10 cellular contexts compared by ENCODE assay signal in the genomic region with DNA sequence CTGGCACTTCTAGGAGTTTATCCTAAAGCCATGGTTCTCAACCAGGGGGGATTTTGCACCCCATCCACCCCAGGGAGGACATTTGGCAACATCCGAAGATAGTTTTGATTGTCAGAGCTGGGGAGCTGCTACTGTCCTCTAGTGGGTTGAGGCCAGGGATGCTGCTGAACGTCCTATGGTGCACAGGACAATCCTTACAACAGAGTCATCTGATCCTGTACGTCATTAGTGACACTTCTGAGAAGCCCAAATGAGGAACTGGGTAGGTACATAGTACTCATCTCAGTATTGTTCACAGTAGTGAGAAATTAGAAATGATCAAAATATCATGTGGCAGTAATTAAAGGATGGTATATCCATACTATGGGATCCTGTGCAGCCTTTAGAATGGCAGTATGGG.
DNase-seq lines count a peak whose midpoint lies in the region; ATAC-seq and TF ChIP-seq lines count a peak whose summit lies in the region.
"Had no signal": no experiment of that assay in that cellular context is flagged by ENCODE, and none has a peak within 500 bp of the region (broad histone marks: within the 10 kb centered on the region; RNA-seq: fewer than 3 reads in every experiment).

No MANE protein-coding gene starts in this region.

- H3K27ac Mint-ChIP-seq in activated T-helper 17 cell treated with anti-CD3 and anti-CD28 coated beads, Interleukin-2, amount 50 U/mL, for 72 hours, result peak overlapping the region; percentile 41
- H3K27ac Mint-ChIP-seq in endothelial cell (ENCODE audit: unreplicated experiment), result no peak overlapping the region

- DNase-seq in endothelial cell (ENCODE audit: low spot score) (no peak), medulla oblongata (ENCODE audit: extremely low spot score) (no peak), prostate gland (ENCODE audit: low spot score) (no peak), cerebellar cortex (ENCODE audit: low spot score) (no peak)
- DNase-seq: IMR-90, SK-N-SH had no signal

- WGBS in prostate gland, result 82% methylated on average over 3 of the region's 3 CpGs

- no peaks in the 10 kb centered on the region for H3K27me3 ChIP-seq in prostate gland (replicated peaks; ENCODE audit: insufficient read depth)

- no peak for TF ChIP-seq POLR2A in prostate gland (IDR thresholded peaks at IDR 0.05)

- TF ChIP-seq CTCF in GM12873 (IDR thresholded peaks at IDR 0.05; ENCODE audit: insufficient read depth, low read depth, low read length, missing control alignments) (peak; percentile 62), endothelial cell (IDR thresholded peaks at IDR 0.05; ENCODE audit: unreplicated experiment) (no peak), prostate gland (IDR thresholded peaks at IDR 0.05) (no peak)

- H3K4me1 Mint-ChIP-seq in activated T-helper 17 cell treated with anti-CD3 and anti-CD28 coated beads, Interleukin-2, amount 50 U/mL, for 72 hours, result peaks cover 34% of the 10 kb centered on the region
- H3K4me1 Mint-ChIP-seq in endothelial cell (ENCODE audit: unreplicated experiment), result no peaks in the 10 kb centered on the region

- H3K4me3 ChIP-seq in prostate gland, result no peak overlapping the region

- intact Hi-C loops in prostate gland (cut with DNase I), result no loop called here

- no peak overlapping the region for H3K4me3 Mint-ChIP-seq in activated T-helper 17 cell treated with anti-CD3 and anti-CD28 coated beads, Interleukin-2, amount 50 U/mL, for 72 hours
- no peak overlapping the region for H3K4me3 Mint-ChIP-seq in endothelial cell (ENCODE audit: unreplicated experiment)

- no peaks in the 10 kb centered on the region for H3K4me1 ChIP-seq in prostate gland (replicated peaks)

- ATAC-seq in GM19452 (IDR thresholded peaks at IDR 0.05; ENCODE audit: unreplicated experiment) (peak; percentile 96), HG03095 (IDR thresholded peaks at IDR 0.05; ENCODE audit: unreplicated experiment) (peak; percentile 89)
- peak; percentile 75 for ATAC-seq in activated T-helper 17 cell treated with anti-CD3 and anti-CD28 coated beads, Interleukin-2, amount 50 U/mL, for 72 hours (replicated peaks)

- no peaks in the 10 kb centered on the region for H3K9me3 ChIP-seq in prostate gland
- H3K9me3 ChIP-seq: SK-N-SH had no signal

- no peaks in the 10 kb centered on the region for H3K36me3 ChIP-seq in prostate gland

- H3K9me3 Mint-ChIP-seq in activated T-helper 17 cell treated with anti-CD3 and anti-CD28 coated beads, Interleukin-2, amount 50 U/mL, for 72 hours, result no peaks in the 10 kb centered on the region
- no peaks in the 10 kb centered on the region for H3K9me3 Mint-ChIP-seq in endothelial cell (ENCODE audit: unreplicated experiment)

- no peaks in the 10 kb centered on the region for H3K27me3 Mint-ChIP-seq in activated T-helper 17 cell treated with anti-CD3 and anti-CD28 coated beads, Interleukin-2, amount 50 U/mL, for 72 hours
- no peaks in the 10 kb centered on the region for H3K27me3 Mint-ChIP-seq in endothelial cell (ENCODE audit: unreplicated experiment)

- H3K27ac ChIP-seq in prostate gland, result no peak overlapping the region

- H3K36me3 Mint-ChIP-seq in activated T-helper 17 cell treated with anti-CD3 and anti-CD28 coated beads, Interleukin-2, amount 50 U/mL, for 72 hours (ENCODE audit: low read depth), result peaks cover 12% of the 10 kb centered on the region
- H3K36me3 Mint-ChIP-seq in endothelial cell (ENCODE audit: low read depth, unreplicated experiment), result peaks cover 8% of the 10 kb centered on the region
